15 cellular contexts compared by ENCODE assay signal in the genomic region with DNA sequence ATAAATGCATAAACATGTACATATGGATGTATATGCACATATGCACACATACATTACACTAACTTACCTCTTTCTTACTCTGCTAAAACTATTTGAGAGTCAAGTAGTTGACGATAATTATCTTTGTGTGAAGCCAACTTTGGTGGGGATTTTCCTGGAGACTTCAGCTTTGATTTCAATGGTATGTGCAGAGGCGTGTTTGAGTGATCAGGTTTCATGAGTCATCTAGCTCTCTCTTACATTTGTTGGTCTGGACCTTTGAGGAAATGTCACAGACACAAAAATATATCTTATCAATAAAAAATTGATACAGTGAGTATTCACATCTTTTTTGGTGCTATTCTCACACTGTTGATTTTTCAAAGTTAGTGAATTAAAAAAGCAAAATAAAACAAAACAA.
DNase-seq lines count a peak whose midpoint lies in the region; ATAC-seq, FAIRE-seq and TF ChIP-seq lines count a peak whose summit lies in the region.
"Had no signal": no experiment of that assay in that cellular context is flagged by ENCODE, and none has a peak within 500 bp of the region (broad histone marks: within the 10 kb centered on the region; RNA-seq: fewer than 3 reads in every experiment).

No MANE protein-coding gene starts in this region.

- intact Hi-C loops in GM12878 (cut with micrococcal nuclease; ENCODE audit: unreplicated experiment) = no loop called here
- intact Hi-C loops in OCI-LY7 (cut with micrococcal nuclease; ENCODE audit: unreplicated experiment) = no loop called here
- intact Hi-C loops in left colon (cut with DNase I, micrococcal nuclease) = no loop called here

- DNase-seq in AG10803 (ENCODE audit: low read depth) = peak; percentile 4
- DNase-seq in HTR-8/SVneo (ENCODE audit: insufficient read length, low spot score) = peak; percentile 42
- DNase-seq in GM12878 (ENCODE audit: low read depth, low spot score) = no peak
- peak; percentile 39 for DNase-seq in kidney tubule cell (ENCODE audit: low spot score)
- no peak for DNase-seq in OCI-LY7 (ENCODE audit: low spot score)
- no peak for DNase-seq in globus pallidus (ENCODE audit: low spot score)
- DNase-seq in left colon = no peak
- DNase-seq: heart left ventricle; ovary; stimulated activated CD4-positive, alpha-beta T cell treated with anti-CD3 and anti-CD28 coated beads, Interleukin-2, amount 100 ng/mL, for 24 hours; stimulated activated naive CD4-positive, alpha-beta T cell treated with Interleukin-2 at 50 U/mL for 16 hours had no signal

- H3K36me3 ChIP-seq in GM12878 (ENCODE audit: control insufficient read depth in 2 of 2, insufficient read depth in 2 of 2, low read length in 1 of 2) (no peaks in the 10 kb centered on the region), OCI-LY7 (ENCODE audit: insufficient read depth, low read length) (no peaks in the 10 kb centered on the region)
- H3K36me3 ChIP-seq: heart left ventricle, ovary had no signal

- no peaks in the 10 kb centered on the region for H4K20me1 ChIP-seq in GM12878 (ENCODE audit: control insufficient read depth, insufficient read depth)
- no peaks in the 10 kb centered on the region for H4K20me1 ChIP-seq in OCI-LY7 (ENCODE audit: insufficient read depth, low read length)

- POLR2A ChIA-PET in GM12878 (lab: Charles Lee) = no interaction called here
- POLR2A ChIA-PET in OCI-LY7 (lab: Charles Lee) = interaction anchor here (0.6 kb wide), 1 partner anchor 1689 kb away, joined by 3 read pairs; no protein-coding TSS in a partner anchor

- H3K27me3 ChIP-seq in GM12878 (replicated peaks in 1 of 2; ENCODE audit: control insufficient read depth in 2 of 2, insufficient read depth in 2 of 2, low read length in 1 of 2) = no peaks in the 10 kb centered on the region
- H3K27me3 ChIP-seq: heart left ventricle, ovary had no signal

- CTCF ChIA-PET in GM12878 (lab: Yijun Ruan, JAX) (no interaction called here), OCI-LY7 (lab: Charles Lee; ENCODE audit: unreplicated experiment) (no interaction called here)

- H3K9me3 ChIP-seq in GM12878 (replicated peaks; ENCODE audit: control insufficient read depth, insufficient read depth, low read length) (no peaks in the 10 kb centered on the region), OCI-LY7 (ENCODE audit: low read length) (no peaks in the 10 kb centered on the region)
- H3K9me3 ChIP-seq: ovary had no signal

- H3K79me2 ChIP-seq in GM12878 (ENCODE audit: control insufficient read depth, insufficient read depth, low read length) (no peaks in the 10 kb centered on the region), OCI-LY7 (ENCODE audit: insufficient read depth, low read depth, low read length) (no peaks in the 10 kb centered on the region)

- H2AFZ ChIP-seq in GM12878 (ENCODE audit: control insufficient read depth, low read depth, low read length) = no peak overlapping the region
- no peak overlapping the region for H2AFZ ChIP-seq in OCI-LY7 (ENCODE audit: low read length)

- peak; percentile 56 for ATAC-seq in GM12878
- ATAC-seq in GM21367 (IDR thresholded peaks at IDR 0.05; ENCODE audit: unreplicated experiment) = no peak
- ATAC-seq in left colon = no peak
- ATAC-seq: heart left ventricle had no signal

- no peak for TF ChIP-seq POLR2A in GM12878 (IDR thresholded peaks at IDR 0.05; ENCODE audit: low read depth, low read length)

- SMC1A ChIA-PET in GM12878 (lab: Charles Lee; ENCODE audit: uncharacterized antibody, unreplicated experiment) = interaction anchor here (0.9 kb wide), 3 partner anchors 9 to 48 kb away, joined by 3 read pairs; no protein-coding TSS in a partner anchor

- BruUV-seq in GM12878 (replicated peaks; lab: Mats Ljungman, UMichigan) = no TSS peak
- BruUV-seq in OCI-LY7 (replicated peaks; lab: Mats Ljungman, UMichigan) = no TSS peak

- H3K4me2 ChIP-seq in GM12878 (ENCODE audit: control insufficient read depth, insufficient read depth) = no peak overlapping the region
- no peak overlapping the region for H3K4me2 ChIP-seq in OCI-LY7 (ENCODE audit: low read length)

- no peak for FAIRE-seq in HTR-8/SVneo (lab: Jason Lieb, UNC)
- no peak for FAIRE-seq in GM12878 (lab: Jason Lieb, UNC)

- in situ Hi-C loops in GM12878 (cut with MboI) = loop anchor here (10.0 kb wide), 1 partner anchor 63 kb away; no protein-coding TSS in a partner anchor

- H3K9me2 ChIP-seq in OCI-LY7 (ENCODE audit: insufficient read depth, low read length) = no peaks in the 10 kb centered on the region

- TF ChIP-seq RAD21 in GM12878 (IDR thresholded peaks at IDR 0.05; ENCODE audit: insufficient read depth, low read depth, low read length) = no peak

- RAD21 ChIA-PET in GM12878 (lab: Charles Lee; ENCODE audit: unreplicated experiment) = no interaction called here

- TF ChIP-seq CTCF in AG10803 (conservative IDR thresholded peaks at IDR 0.05; ENCODE audit: low read length) (no peak), GM12878 (IDR thresholded peaks at IDR 0.05 in 2 of 3, conservative IDR thresholded peaks at IDR 0.05 in 1 of 3; ENCODE audit: control insufficient read depth in 2 of 3, extremely low read depth in 1 of 3, insufficient read depth in 1 of 3, low read depth in 3 of 3, low read length in 3 of 3) (no peak), OCI-LY7 (conservative IDR thresholded peaks at IDR 0.05; ENCODE audit: low read length) (no peak)

- no peak overlapping the region for H3K4me3 ChIP-seq in AG10803 (ENCODE audit: low read length)
- H3K4me3 ChIP-seq in GM12878 = no peak overlapping the region
- H3K4me3 ChIP-seq in OCI-LY7 (ENCODE audit: low read depth, low read length, poor library complexity, severe bottlenecking) = no peak overlapping the region
- H3K4me3 ChIP-seq: heart left ventricle, lung, ovary had no signal

- no peak for TF ChIP-seq EP300 in GM12878 (IDR thresholded peaks at IDR 0.05; ENCODE audit: borderline replicate concordance in 1 of 2, control insufficient read depth in 1 of 2, low read depth in 2 of 2, low read length in 2 of 2)

- H3K27ac ChIP-seq in GM12878 (ENCODE audit: control insufficient read depth, insufficient read depth) (no peak overlapping the region), OCI-LY7 (ENCODE audit: low read depth, low read length, poor library complexity, severe bottlenecking) (no peak overlapping the region)
- H3K27ac ChIP-seq: C4-2B, heart left ventricle, ovary, VCaP had no signal

- H3K9ac ChIP-seq in GM12878 (ENCODE audit: control insufficient read depth, insufficient read depth, low read length) = no peak overlapping the region

- no peaks in the 10 kb centered on the region for H3K4me1 ChIP-seq in GM12878 (ENCODE audit: control insufficient read depth, insufficient read depth, low read length)
- no peaks in the 10 kb centered on the region for H3K4me1 ChIP-seq in OCI-LY7 (ENCODE audit: insufficient read depth, low read length, poor library complexity, severe bottlenecking)
- H3K4me1 ChIP-seq: heart left ventricle had no signal

- 5% methylated on average over 2 of the region's 2 CpGs for WGBS in GM12878 (ENCODE audit: insufficient coverage, insufficient replicate concordance, low lambda C conversion rate, missing lambda C conversion rate)

TF ChIP-seq in GM12878, 131 proteins besides CTCF, POLR2A, EP300 and RAD21:
- no peak for TF ChIP-seq HDAC6 (IDR thresholded peaks at IDR 0.05; ENCODE audit: unreplicated experiment)
- no peak for TF ChIP-seq BACH1 (IDR thresholded peaks at IDR 0.05; ENCODE audit: borderline replicate concordance)
- no peak for TF ChIP-seq IRF4 (IDR thresholded peaks at IDR 0.05; ENCODE audit: low read depth, low read length)
- no peak for TF ChIP-seq NR2C1 (IDR thresholded peaks at IDR 0.05)
- TF ChIP-seq NFXL1 (IDR thresholded peaks at IDR 0.05; ENCODE audit: borderline replicate concordance) = no peak
- TF ChIP-seq, protein P1, sequence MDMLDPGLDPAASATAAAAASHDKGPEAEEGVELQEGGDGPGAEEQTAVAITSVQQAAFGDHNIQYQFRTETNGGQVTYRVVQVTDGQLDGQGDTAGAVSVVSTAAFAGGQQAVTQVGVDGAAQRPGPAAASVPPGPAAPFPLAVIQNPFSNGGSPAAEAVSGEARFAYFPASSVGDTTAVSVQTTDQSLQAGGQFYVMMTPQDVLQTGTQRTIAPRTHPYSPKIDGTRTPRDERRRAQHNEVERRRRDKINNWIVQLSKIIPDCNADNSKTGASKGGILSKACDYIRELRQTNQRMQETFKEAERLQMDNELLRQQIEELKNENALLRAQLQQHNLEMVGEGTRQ (IDR thresholded peaks at IDR 0.05; ENCODE audit: borderline replicate concordance, low read depth, low read length) = no peak
- TF ChIP-seq TCF3 (IDR thresholded peaks at IDR 0.05; ENCODE audit: borderline replicate concordance, insufficient read depth, low read depth, low read length) = no peak
- TF ChIP-seq SIX5 (IDR thresholded peaks at IDR 0.05; ENCODE audit: low read depth, low read length, severe bottlenecking) = no peak
- TF ChIP-seq EED (IDR thresholded peaks at IDR 0.05; ENCODE audit: low read depth) = no peak
- no peak for TF ChIP-seq KAT2A (conservative IDR thresholded peaks at IDR 0.05; ENCODE audit: control insufficient read depth, low read depth, low read length)
- TF ChIP-seq POLR2AphosphoS2 (IDR thresholded peaks at IDR 0.05; ENCODE audit: low read depth, low read length) = no peak
- TF ChIP-seq PAX8 (IDR thresholded peaks at IDR 0.05) = no peak
- TF ChIP-seq, protein P2, sequence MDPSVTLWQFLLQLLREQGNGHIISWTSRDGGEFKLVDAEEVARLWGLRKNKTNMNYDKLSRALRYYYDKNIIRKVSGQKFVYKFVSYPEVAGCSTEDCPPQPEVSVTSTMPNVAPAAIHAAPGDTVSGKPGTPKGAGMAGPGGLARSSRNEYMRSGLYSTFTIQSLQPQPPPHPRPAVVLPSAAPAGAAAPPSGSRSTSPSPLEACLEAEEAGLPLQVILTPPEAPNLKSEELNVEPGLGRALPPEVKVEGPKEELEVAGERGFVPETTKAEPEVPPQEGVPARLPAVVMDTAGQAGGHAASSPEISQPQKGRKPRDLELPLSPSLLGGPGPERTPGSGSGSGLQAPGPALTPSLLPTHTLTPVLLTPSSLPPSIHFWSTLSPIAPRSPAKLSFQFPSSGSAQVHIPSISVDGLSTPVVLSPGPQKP (IDR thresholded peaks at IDR 0.05; ENCODE audit: low read depth, low read length) = no peak
- no peak for TF ChIP-seq SMAD5 (IDR thresholded peaks at IDR 0.05; ENCODE audit: low read depth)

Comparison
In these comparisons a context has a peak if more than half of its experiments do, and no peak if none do; other contexts are left out.
1. DNase-seq: peak in AG10803 (single experiment), HTR-8/SVneo (single experiment) and kidney tubule cell (single experiment); none in GM12878 (single experiment), OCI-LY7 (single experiment), globus pallidus (single experiment) and left colon (0 of 2).